Comparison of ENCODE assay signal across 2 cellular contexts in the genomic region with DNA sequence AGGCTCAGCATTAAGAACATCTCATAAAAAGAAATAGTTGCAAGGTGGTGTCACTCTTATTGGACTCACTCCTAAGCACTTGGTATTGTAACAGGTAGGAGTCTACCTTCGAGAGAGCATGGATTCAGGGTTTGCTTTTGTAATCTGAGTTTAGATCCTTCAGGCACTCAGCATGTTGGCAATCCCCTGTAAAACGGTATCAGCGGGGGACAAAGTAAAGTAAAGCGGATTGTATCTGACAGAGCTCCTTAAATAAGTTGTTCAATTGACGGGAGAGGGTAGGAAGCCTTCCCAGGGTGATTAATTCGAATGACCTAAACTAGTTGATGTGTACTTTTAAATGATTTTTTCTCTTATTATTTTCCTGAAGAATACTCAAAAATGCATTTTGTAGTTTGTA.
TF ChIP-seq lines count a peak whose summit lies in the region.

No MANE protein-coding gene starts in this region.

TF ChIP-seq in GM23338, 12 proteins besides CTCF, POLR2A, EP300 and RAD21:
- TF ChIP-seq, protein P1, sequence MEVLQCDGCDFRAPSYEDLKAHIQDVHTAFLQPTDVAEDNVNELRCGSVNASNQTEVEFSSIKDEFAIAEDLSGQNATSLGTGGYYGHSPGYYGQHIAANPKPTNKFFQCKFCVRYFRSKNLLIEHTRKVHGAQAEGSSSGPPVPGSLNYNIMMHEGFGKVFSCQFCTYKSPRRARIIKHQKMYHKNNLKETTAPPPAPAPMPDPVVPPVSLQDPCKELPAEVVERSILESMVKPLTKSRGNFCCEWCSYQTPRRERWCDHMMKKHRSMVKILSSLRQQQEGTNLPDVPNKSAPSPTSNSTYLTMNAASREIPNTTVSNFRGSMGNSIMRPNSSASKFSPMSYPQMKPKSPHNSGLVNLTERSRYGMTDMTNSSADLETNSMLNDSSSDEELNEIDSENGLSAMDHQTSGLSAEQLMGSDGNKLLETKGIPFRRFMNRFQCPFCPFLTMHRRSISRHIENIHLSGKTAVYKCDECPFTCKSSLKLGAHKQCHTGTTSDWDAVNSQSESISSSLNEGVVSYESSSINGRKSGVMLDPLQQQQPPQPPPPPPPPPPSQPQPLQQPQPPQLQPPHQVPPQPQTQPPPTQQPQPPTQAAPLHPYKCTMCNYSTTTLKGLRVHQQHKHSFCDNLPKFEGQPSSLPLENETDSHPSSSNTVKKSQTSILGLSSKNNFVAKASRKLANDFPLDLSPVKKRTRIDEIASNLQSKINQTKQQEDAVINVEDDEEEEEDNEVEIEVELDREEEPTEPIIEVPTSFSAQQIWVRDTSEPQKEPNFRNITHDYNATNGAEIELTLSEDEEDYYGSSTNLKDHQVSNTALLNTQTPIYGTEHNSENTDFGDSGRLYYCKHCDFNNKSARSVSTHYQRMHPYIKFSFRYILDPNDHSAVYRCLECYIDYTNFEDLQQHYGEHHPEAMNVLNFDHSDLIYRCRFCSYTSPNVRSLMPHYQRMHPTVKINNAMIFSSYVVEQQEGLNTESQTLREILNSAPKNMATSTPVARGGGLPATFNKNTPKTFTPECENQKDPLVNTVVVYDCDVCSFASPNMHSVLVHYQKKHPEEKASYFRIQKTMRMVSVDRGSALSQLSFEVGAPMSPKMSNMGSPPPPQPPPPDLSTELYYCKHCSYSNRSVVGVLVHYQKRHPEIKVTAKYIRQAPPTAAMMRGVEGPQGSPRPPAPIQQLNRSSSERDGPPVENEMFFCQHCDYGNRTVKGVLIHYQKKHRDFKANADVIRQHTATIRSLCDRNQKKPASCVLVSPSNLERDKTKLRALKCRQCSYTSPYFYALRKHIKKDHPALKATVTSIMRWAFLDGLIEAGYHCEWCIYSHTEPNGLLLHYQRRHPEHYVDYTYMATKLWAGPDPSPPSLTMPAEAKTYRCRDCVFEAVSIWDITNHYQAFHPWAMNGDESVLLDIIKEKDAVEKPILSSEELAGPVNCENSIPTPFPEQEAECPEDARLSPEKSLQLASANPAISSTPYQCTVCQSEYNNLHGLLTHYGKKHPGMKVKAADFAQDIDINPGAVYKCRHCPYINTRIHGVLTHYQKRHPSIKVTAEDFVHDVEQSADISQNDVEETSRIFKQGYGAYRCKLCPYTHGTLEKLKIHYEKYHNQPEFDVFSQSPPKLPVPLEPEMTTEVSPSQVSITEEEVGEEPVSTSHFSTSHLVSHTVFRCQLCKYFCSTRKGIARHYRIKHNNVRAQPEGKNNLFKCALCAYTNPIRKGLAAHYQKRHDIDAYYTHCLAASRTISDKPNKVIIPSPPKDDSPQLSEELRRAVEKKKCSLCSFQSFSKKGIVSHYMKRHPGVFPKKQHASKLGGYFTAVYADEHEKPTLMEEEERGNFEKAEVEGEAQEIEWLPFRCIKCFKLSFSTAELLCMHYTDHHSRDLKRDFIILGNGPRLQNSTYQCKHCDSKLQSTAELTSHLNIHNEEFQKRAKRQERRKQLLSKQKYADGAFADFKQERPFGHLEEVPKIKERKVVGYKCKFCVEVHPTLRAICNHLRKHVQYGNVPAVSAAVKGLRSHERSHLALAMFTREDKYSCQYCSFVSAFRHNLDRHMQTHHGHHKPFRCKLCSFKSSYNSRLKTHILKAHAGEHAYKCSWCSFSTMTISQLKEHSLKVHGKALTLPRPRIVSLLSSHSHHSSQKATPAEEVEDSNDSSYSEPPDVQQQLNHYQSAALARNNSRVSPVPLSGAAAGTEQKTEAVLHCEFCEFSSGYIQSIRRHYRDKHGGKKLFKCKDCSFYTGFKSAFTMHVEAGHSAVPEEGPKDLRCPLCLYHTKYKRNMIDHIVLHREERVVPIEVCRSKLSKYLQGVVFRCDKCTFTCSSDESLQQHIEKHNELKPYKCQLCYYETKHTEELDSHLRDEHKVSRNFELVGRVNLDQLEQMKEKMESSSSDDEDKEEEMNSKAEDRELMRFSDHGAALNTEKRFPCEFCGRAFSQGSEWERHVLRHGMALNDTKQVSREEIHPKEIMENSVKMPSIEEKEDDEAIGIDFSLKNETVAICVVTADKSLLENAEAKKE (CRISPR knock-in tag; IDR thresholded peaks at IDR 0.05): no peak

TF ChIP-seq in H1, 55 proteins besides CTCF, POLR2A, EP300 and RAD21:
- TF ChIP-seq SAP30 (IDR thresholded peaks at IDR 0.05; ENCODE audit: insufficient read depth, insufficient replicate concordance, low read length): no peak
- peak; percentile 54; the same call in 1 of the 2 replicates for TF ChIP-seq POLR2AphosphoS5 (IDR thresholded peaks at IDR 0.05; ENCODE audit: low read depth, low read length)
- TF ChIP-seq NANOG (IDR thresholded peaks at IDR 0.05; ENCODE audit: insufficient read depth, low read depth, low read length, poor library complexity, severe bottlenecking): peak; percentile 9
